In genomic region chr3:128470134-128470915, GRCh38 we compare ENCODE assay signal across 1 cellular context.
TF ChIP-seq lines count a peak whose summit lies in the region.

No MANE protein-coding gene starts in this region.

TF ChIP-seq in IMR-90, 13 proteins besides CTCF, POLR2A, EP300 and RAD21:
- no peak for TF ChIP-seq MAZ (IDR thresholded peaks at IDR 0.05; ENCODE audit: borderline replicate concordance, low read depth, low read length)
- TF ChIP-seq NFE2L2 (IDR thresholded peaks at IDR 0.05; ENCODE audit: low read depth, low read length) = no peak
- TF ChIP-seq RCOR1 (IDR thresholded peaks at IDR 0.05; ENCODE audit: insufficient replicate concordance, low read length) = no peak
- no peak for TF ChIP-seq USF2 (IDR thresholded peaks at IDR 0.05; ENCODE audit: low read depth, low read length)
- no peak for TF ChIP-seq CHD1 (IDR thresholded peaks at IDR 0.05; ENCODE audit: low read depth, low read length)
- TF ChIP-seq BHLHE40 (IDR thresholded peaks at IDR 0.05; ENCODE audit: low read depth, low read length) = no peak
- TF ChIP-seq RFX5 (IDR thresholded peaks at IDR 0.05; ENCODE audit: low read depth, low read length) = no peak
